9 cellular contexts compared by ENCODE assay signal in genomic region chr1:26827205-26827604, GRCh38. TPM values are rescaled to one million over a fixed set of nuclear protein-coding genes. Genes with fewer than 3 reads are reported as not detected.
DNase-seq lines count a peak whose midpoint lies in the region; ATAC-seq and TF ChIP-seq lines count a peak whose summit lies in the region.
"Had no signal": no experiment of that assay in that cellular context is flagged by ENCODE, and none has a peak within 500 bp of the region (broad histone marks: within the 10 kb centered on the region; RNA-seq: fewer than 3 reads in every experiment).

No MANE protein-coding gene starts in this region.

- in situ Hi-C loops in KBM-7 (cut with MboI; ENCODE audit: low pct_unique_long_range_greater_than_20kb, low sequenced_read_pairs): no loop called here

- H3K27me3 Mint-ChIP-seq in T-cell: no peaks in the 10 kb centered on the region

- peak overlapping the region; percentile 76 to 82 for H3K27ac ChIP-seq in prostate gland

- TF ChIP-seq CTCF in GM06990 (IDR thresholded peaks at IDR 0.05; ENCODE audit: insufficient read depth, low read length, poor library complexity, severe bottlenecking) (no peak), fibroblast of villous mesenchyme (IDR thresholded peaks at IDR 0.05; ENCODE audit: insufficient read depth, low read depth, low read length) (no peak), prostate gland (IDR thresholded peaks at IDR 0.05) (no peak)

- no peaks in the 10 kb centered on the region for H3K9me3 Mint-ChIP-seq in T-cell

- intact Hi-C loops in prostate gland (cut with DNase I): no loop called here

- DNase-seq in GM06990 (ENCODE audit: extremely low read depth, insufficient read length) (no peak), T-cell (no peak), fibroblast of villous mesenchyme (ENCODE audit: low read depth) (no peak), prostate gland (ENCODE audit: low spot score) (no peak), UCSD-AML1 (lab: John Stamatoyannopoulos, UW; ENCODE audit: unreplicated experiment) (no peak), KBM-7 (no peak)
- DNase-seq: cerebellar nuclear complex had no signal

- H3K4me3 Mint-ChIP-seq in T-cell: peak overlapping the region; percentile 87 to 98 (median 94)

- ATAC-seq in T-cell (replicated peaks in 1 of 4): no peak
- no peak for ATAC-seq in GM19328 (IDR thresholded peaks at IDR 0.05; ENCODE audit: unreplicated experiment)
- no peak for ATAC-seq in HG03354 (IDR thresholded peaks at IDR 0.05; ENCODE audit: poor library complexity, severe bottlenecking, unreplicated experiment)

- 4% methylated on average over 10 of the region's 10 CpGs for WGBS in prostate gland

- CTCF ChIA-PET in T-cell (lab: Charles Lee): no interaction called here

- POLR2A ChIA-PET in T-cell (lab: Charles Lee): interaction anchor here in 1 of 2 donors (0.7 kb wide), 1 partner anchor 29 kb away, joined by 3 read pairs; no protein-coding TSS in a partner anchor

- peak overlapping the region; percentile 88 for H3K4me3 ChIP-seq in GM06990 (replicated peaks; ENCODE audit: low read depth, low read length)
- H3K4me3 ChIP-seq in fibroblast of villous mesenchyme (ENCODE audit: low read depth, low read length): peak overlapping the region; percentile 74
- H3K4me3 ChIP-seq in prostate gland: peak overlapping the region; percentile 70 to 73

- H3K27ac Mint-ChIP-seq in T-cell: peak overlapping the region; percentile 85 to 99

- H3K36me3 Mint-ChIP-seq in T-cell: peaks cover 9% of the 10 kb centered on the region

- no peaks in the 10 kb centered on the region for H3K27me3 ChIP-seq in GM06990 (replicated peaks; ENCODE audit: control insufficient read depth, insufficient read depth, low read length)
- no peaks in the 10 kb centered on the region for H3K27me3 ChIP-seq in prostate gland (replicated peaks; ENCODE audit: insufficient read depth)

- TF ChIP-seq POLR2A in prostate gland (IDR thresholded peaks at IDR 0.05): no peak

- H3K4me1 ChIP-seq in prostate gland (replicated peaks): peaks cover 18% of the 10 kb centered on the region

- peaks cover 58 to 74% (median 68%) of the 10 kb centered on the region in 3 donors for H3K4me1 Mint-ChIP-seq in T-cell

- no peaks in the 10 kb centered on the region for H3K9me3 ChIP-seq in prostate gland

- H3K36me3 ChIP-seq in GM06990 (ENCODE audit: control insufficient read depth, insufficient read depth, low read length) (peaks cover 1% of the 10 kb centered on the region; the same call in 1 of the 2 replicates), prostate gland (no peaks in the 10 kb centered on the region)

RNA-seq across cellular contexts. Expression of gene ZDHHC18, which starts 0.7 kb away (rescaled TPM):
- 10 to 100 TPM; 41.1 to 59.9 (median 50.6) TPM for total RNA-seq in T-cell
- total RNA-seq in fibroblast of villous mesenchyme: 10.3 and 16.4 TPM in 2 replicates
- total RNA-seq in prostate gland: 10 to 100 TPM; 20.0 to 30.7 TPM

RNA-seq across cellular contexts. Expression of gene SFN, which starts 35.7 kb away (rescaled TPM):
- 1 to 10 TPM in 4 of 5 donors, under 1 TPM in 1; 0.28 to 1.7 (median 1.6) TPM for total RNA-seq in T-cell
- 0.32 and 0.43 TPM in 2 replicates for total RNA-seq in fibroblast of villous mesenchyme
- total RNA-seq in prostate gland: 10 to 100 TPM; 39.2 to 80.7 TPM

RNA-seq across cellular contexts. Expression of gene PIGV, which starts 39.5 kb away (rescaled TPM):
- total RNA-seq in T-cell (10 to 100 TPM; 10.3 to 24.0 (median 20.3) TPM), fibroblast of villous mesenchyme (10.3 and 16.8 TPM in 2 replicates), prostate gland (10 to 100 TPM; 26.4 to 32.4 TPM)

Comparison
In these comparisons a context has a peak if more than half of its experiments do, and no peak if none do; other contexts are left out.
1. RNA of gene SFN, which starts 35.7 kb away (total RNA-seq): 39.2 to 80.7 TPM in prostate gland; 0.28 to 1.7 TPM in T-cell and 0.32 to 0.43 TPM in fibroblast of villous mesenchyme; every median in the first group is over 10 times any median in the second.
2. Peak in every context shown above with its lines, with median percentiles within 50 percentile points of each other: H3K4me3 ChIP-seq.